ENCODE assay signal across 29 cellular contexts in genomic region chr10:15545266-15545665, GRCh38.
"Had no signal": no experiment of that assay in that cellular context is flagged by ENCODE, and none has a peak within 500 bp of the region (broad histone marks: within the 10 kb centered on the region; RNA-seq: fewer than 3 reads in every experiment).

No MANE protein-coding gene starts in this region.

- H3K4me2 ChIP-seq: hepatocyte had no signal

- H3K27me3 ChIP-seq: esophagus muscularis mucosa, esophagus squamous epithelium, foreskin keratinocyte, gastrocnemius medialis, gastroesophageal sphincter, heart left ventricle, heart right ventricle, hepatocyte had no signal

- H3K36me3 ChIP-seq: esophagus muscularis mucosa, esophagus squamous epithelium, gastrocnemius medialis had no signal

- H3K27ac Mint-ChIP-seq: dendritic cell treated with granulocyte-macrophage colony-stimulating factor and Interleukin-4, amounts not matched to agents 40 ng/mL and 50 ng/mL, for 4 days; effector memory CD8-positive, alpha-beta T cell; endodermal cell had no signal

- H2AFZ ChIP-seq: hepatocyte had no signal

- ATAC-seq: effector memory CD8-positive, alpha-beta T cell; esophagus mucosa; foreskin keratinocyte; gastrocnemius medialis; gastroesophageal sphincter; heart left ventricle; heart right ventricle had no signal

- DNase-seq: cortex of kidney; dermis blood vessel endothelial cell; dorsolateral prefrontal cortex; effector CD4-positive, alpha-beta T cell; effector CD8-positive, alpha-beta T cell; effector memory CD4-positive, alpha-beta T cell; effector memory CD8-positive, alpha-beta T cell; endodermal cell; erythroblast; esophagus squamous epithelium; foreskin fibroblast; foreskin keratinocyte; foreskin melanocyte; gastrocnemius medialis; glutamatergic neuron; head of caudate nucleus; heart left ventricle; heart right ventricle; hippocampal formation had no signal

- H3K4me3 ChIP-seq: coronary artery, dorsolateral prefrontal cortex, esophagus muscularis mucosa, esophagus squamous epithelium, gastrocnemius medialis, gastroesophageal sphincter, heart left ventricle, heart right ventricle, hepatocyte had no signal

- FAIRE-seq: endometrium, endothelial cell of umbilical vein, frontal cortex had no signal

- H3K4me1 ChIP-seq: esophagus muscularis mucosa, esophagus squamous epithelium, foreskin keratinocyte, gastrocnemius medialis, gastroesophageal sphincter, heart left ventricle, heart right ventricle had no signal

- H3K79me2 ChIP-seq: hepatocyte had no signal

- H3K27ac ChIP-seq: coronary artery, dorsolateral prefrontal cortex, epithelial cell of prostate, esophagus muscularis mucosa, esophagus squamous epithelium, foreskin keratinocyte, gastrocnemius medialis, gastroesophageal sphincter, heart left ventricle, heart right ventricle, hepatocyte had no signal

- H3K9me3 ChIP-seq: esophagus squamous epithelium, gastrocnemius medialis, gastroesophageal sphincter had no signal
